1 cellular context compared by ENCODE assay signal in genomic region chr20:20368414-20369352, GRCh38.
TF ChIP-seq lines count a peak whose summit lies in the region.

No MANE protein-coding gene starts in this region.

TF ChIP-seq in HepG2, 621 proteins besides CTCF, POLR2A, EP300 and RAD21:
- TF ChIP-seq ZNF563 (CRISPR knock-in tag; IDR thresholded peaks at IDR 0.05) (0 out of 2 replicates have a peak, but pooled peaks have one; percentile 13), ZNF235 (CRISPR knock-in tag; IDR thresholded peaks at IDR 0.05; ENCODE audit: borderline replicate concordance) (no peak), ZNF446 (CRISPR knock-in tag; IDR thresholded peaks at IDR 0.05) (0 out of 2 replicates have a peak, but pooled peaks have one; percentile 73), ERF (CRISPR knock-in tag; IDR thresholded peaks at IDR 0.05) (no peak), HNRNPLL (IDR thresholded peaks at IDR 0.05; ENCODE audit: low read depth, low read length, poor library complexity, severe bottlenecking) (peak; percentile 55), DNMT1 (CRISPR knock-in tag; IDR thresholded peaks at IDR 0.05) (peak; percentile 10; the same call in 1 of the 2 replicates), MTF2 (CRISPR knock-in tag; IDR thresholded peaks at IDR 0.05; ENCODE audit: borderline replicate concordance) (peak; percentile 93), ZNF800 (CRISPR knock-in tag; IDR thresholded peaks at IDR 0.05) (0 out of 2 replicates have a peak, but pooled peaks have one; percentile 8), HOXA3 (CRISPR knock-in tag; IDR thresholded peaks at IDR 0.05) (peak; percentile 6), ZBTB14 (CRISPR knock-in tag; IDR thresholded peaks at IDR 0.05) (peak; percentile 35; the same call in 1 of the 2 replicates), ATF5 (CRISPR knock-in tag; IDR thresholded peaks at IDR 0.05; ENCODE audit: low read depth) (no peak), ZNF776 (CRISPR knock-in tag; IDR thresholded peaks at IDR 0.05) (0 out of 2 replicates have a peak, but pooled peaks have one; percentile 25), ZMYM3 (CRISPR knock-in tag; IDR thresholded peaks at IDR 0.05) (no peak), REXO4 (CRISPR knock-in tag; IDR thresholded peaks at IDR 0.05; ENCODE audit: borderline replicate concordance) (no peak), ZNF773 (CRISPR knock-in tag; IDR thresholded peaks at IDR 0.05; ENCODE audit: borderline replicate concordance) (no peak), ZNF20 (CRISPR knock-in tag; IDR thresholded peaks at IDR 0.05) (no peak), ZNF644 (CRISPR knock-in tag; IDR thresholded peaks at IDR 0.05; ENCODE audit: low read depth) (no peak), WIZ (CRISPR knock-in tag; IDR thresholded peaks at IDR 0.05) (no peak), ZNF777 (CRISPR knock-in tag; IDR thresholded peaks at IDR 0.05) (peak; percentile 53; the same call in 1 of the 2 replicates), ZFP37 (CRISPR knock-in tag; IDR thresholded peaks at IDR 0.05; ENCODE audit: borderline replicate concordance) (no peak), ZNF143 (CRISPR knock-in tag; IDR thresholded peaks at IDR 0.05) (no peak)
TF ChIP-seq in HepG2: peak in this region for 10.
